In genomic region chr2:176269319-176270099, GRCh38 we compare ENCODE assay signal across 7 cellular contexts. TPM values are rescaled to one million over a fixed set of nuclear protein-coding genes. Genes with fewer than 3 reads are reported as not detected.
DNase-seq lines count a peak whose midpoint lies in the region; ATAC-seq and TF ChIP-seq lines count a peak whose summit lies in the region.

TSS of gene MTX2 (plus strand) at chr2:176269442. CDS start at chr2:176269630, 188 bp downstream.

- peak; percentile 79 for ATAC-seq in GM18508 (IDR thresholded peaks at IDR 0.05; ENCODE audit: insufficient read depth, unreplicated experiment)
- peak; percentile 95 for ATAC-seq in HG02970 (IDR thresholded peaks at IDR 0.05; ENCODE audit: low FRiP score, unreplicated experiment)

- H3K4me3 ChIP-seq in sigmoid colon: peak within 1 kb of the TSS; percentile 62 to 80 (median 69)

- H3K36me3 ChIP-seq in sigmoid colon: no peaks in the 10 kb centered on the region

- peak; percentile 54 for DNase-seq in NCI-H2029 treated with DMSO at 0.1 percent for 48 hours (lab: John Stamatoyannopoulos, UW)
- peak; percentile 71 for DNase-seq in T1000 (lab: John Stamatoyannopoulos, UW)
- peak; percentile 89 for DNase-seq in astrocyte of the hippocampus (ENCODE audit: low read depth, low spot score)
- DNase-seq in hypothalamus (lab: John Stamatoyannopoulos, UW): peak in 50 of 51 donors; percentile 24 to 93 (median 60)
- peak; percentile 80 for DNase-seq in sigmoid colon

- TF ChIP-seq CTCF in sigmoid colon (IDR thresholded peaks at IDR 0.05): peak in 2 of 4 experiments; percentile 18 to 26

- H3K9me3 ChIP-seq in sigmoid colon: no peaks in the 10 kb centered on the region

- TF ChIP-seq POLR2A in sigmoid colon (IDR thresholded peaks at IDR 0.05): peak; percentile 17 to 44

- whole genome bisulfite sequencing in sigmoid colon, 2 donors: 0% methylated on average over 58 of the region's 58 CpGs

- H3K27ac ChIP-seq in sigmoid colon: peak within 1 kb of the TSS; percentile 80 to 90 (median 82)

- no peak for TF ChIP-seq EP300 in sigmoid colon (IDR thresholded peaks at IDR 0.05)

- H3K4me1 ChIP-seq in sigmoid colon: peaks cover 0 to 13% (median 9%) of the 10 kb centered on the region in 4 donors

- H3K27me3 ChIP-seq in sigmoid colon: no peaks in the 10 kb centered on the region

- intact Hi-C loops in sigmoid colon (cut with DNase I): loop anchor here (5.0 kb wide), 3 partner anchors 107 to 368 kb away; no protein-coding TSS in a partner anchor

RNA-seq across cellular contexts. Expression of gene MTX2, which starts in this region (rescaled TPM):
- total RNA-seq in sigmoid colon: 10 to 100 TPM; 34.5 to 49.5 (median 38.8) TPM
- 10 to 100 TPM; 45.8 to 66.8 (median 59.5) TPM for polyA plus RNA-seq in sigmoid colon

Comparison
In these comparisons a context has a peak if more than half of its experiments do, and no peak if none do; other contexts are left out.
1. Peak in every context shown above with its lines: DNase-seq, ATAC-seq, H3K4me3 ChIP-seq and H3K27ac ChIP-seq.